9 cellular contexts compared by ENCODE assay signal in genomic region chr16:81497690-81498089, GRCh38. TPM values are rescaled to one million over a fixed set of nuclear protein-coding genes. Genes with fewer than 3 reads are reported as not detected.
A peak's percentile ranks its signal among the peaks of the same experiment; 100 is the strongest.
DNase-seq lines count a peak whose midpoint lies in the region; ATAC-seq and TF ChIP-seq lines count a peak whose summit lies in the region.
"Had no signal": no experiment of that assay in that cellular context is flagged by ENCODE, and none has a peak within 500 bp of the region (broad histone marks: within the 10 kb centered on the region; RNA-seq: fewer than 3 reads in every experiment).

No MANE protein-coding gene starts in this region.

- DNase-seq in activated naive CD4-positive, alpha-beta T cell treated with anti-CD3 and anti-CD28 coated beads, Interleukin-2, amount 10 ng/mL, durations not matched to agents 7 days and 5 days = peak; percentile 45
- no peak for DNase-seq in activated naive CD4-positive, alpha-beta T cell treated with Interleukin-2 at 50 U/mL for 16 hours
- DNase-seq in dorsolateral prefrontal cortex = peak in 1 of 10 donors; percentile 37
- peak in 6 of 49 donors; percentile 13 to 32 (median 24) for DNase-seq in substantia nigra (lab: John Stamatoyannopoulos, UW)
- DNase-seq in MM.1S = no peak
- no peak for DNase-seq in SHP77 treated with DMSO at 0.1 percent for 48 hours (lab: John Stamatoyannopoulos, UW)
- no peak for DNase-seq in NCI-H82 (lab: John Stamatoyannopoulos, UW)
- DNase-seq: MG63 had no signal

- H3K36me3 Mint-ChIP-seq in activated naive CD4-positive, alpha-beta T cell treated with anti-CD3 and anti-CD28 coated beads, Interleukin-2, amount 10 ng/mL, durations not matched to agents 7 days and 5 days = no peaks in the 10 kb centered on the region

- no peak overlapping the region for H3K4me2 ChIP-seq in MM.1S (ENCODE audit: low read depth, low read length)

- H3K4me1 Mint-ChIP-seq in activated naive CD4-positive, alpha-beta T cell treated with anti-CD3 and anti-CD28 coated beads, Interleukin-2, amount 10 ng/mL, durations not matched to agents 7 days and 5 days = peaks cover 40% of the 10 kb centered on the region

- no peak overlapping the region for H3K4me3 Mint-ChIP-seq in activated naive CD4-positive, alpha-beta T cell treated with anti-CD3 and anti-CD28 coated beads, Interleukin-2, amount 10 ng/mL, durations not matched to agents 7 days and 5 days

- H3K9me3 ChIP-seq in MM.1S (replicated peaks; ENCODE audit: insufficient read depth, low read length) = no peaks in the 10 kb centered on the region
- H3K9me3 ChIP-seq: MG63 had no signal

- TF ChIP-seq CTCF in dorsolateral prefrontal cortex (IDR thresholded peaks at IDR 0.05 in 54 of 56, conservative IDR thresholded peaks at IDR 0.05 in 2 of 56; ENCODE audit: low read depth in 1 of 56, partially characterized antibody in 56 of 56) (peak in 15 of 56 donors; percentile 6 to 39 (median 19)), MM.1S (IDR thresholded peaks at IDR 0.05; ENCODE audit: low read length) (no peak)

- CTCF ChIA-PET in activated naive CD4-positive, alpha-beta T cell treated with anti-CD3 and anti-CD28 coated beads, Interleukin-2, amount 10 ng/mL, durations not matched to agents 7 days and 5 days (lab: Charles Lee) = interaction anchor here (1.0 kb wide), 1 partner anchor 8 kb away, joined by 3 read pairs; no protein-coding TSS in a partner anchor

- H3K79me2 ChIP-seq in MM.1S (ENCODE audit: low read length) = no peaks in the 10 kb centered on the region

- no peaks in the 10 kb centered on the region for H3K27me3 Mint-ChIP-seq in activated naive CD4-positive, alpha-beta T cell treated with anti-CD3 and anti-CD28 coated beads, Interleukin-2, amount 10 ng/mL, durations not matched to agents 7 days and 5 days

- H3K9me2 ChIP-seq in MM.1S (replicated peaks; ENCODE audit: insufficient read depth, low read length) = no peaks in the 10 kb centered on the region

- peak overlapping the region in 34 of 59 donors; percentile 1 to 60 (median 29) for H3K4me3 ChIP-seq in dorsolateral prefrontal cortex
- no peak overlapping the region for H3K4me3 ChIP-seq in MM.1S (ENCODE audit: low read length)
- H3K4me3 ChIP-seq: MG63 had no signal

- no peaks in the 10 kb centered on the region for H3K9me3 Mint-ChIP-seq in activated naive CD4-positive, alpha-beta T cell treated with anti-CD3 and anti-CD28 coated beads, Interleukin-2, amount 10 ng/mL, durations not matched to agents 7 days and 5 days

- ATAC-seq in HG03520 (IDR thresholded peaks at IDR 0.05; ENCODE audit: unreplicated experiment) = peak; percentile 61

- H3K9ac ChIP-seq in MM.1S (ENCODE audit: low read length) = no peak overlapping the region

- H3K27me3 ChIP-seq in dorsolateral prefrontal cortex = no peaks in the 10 kb centered on the region
- H3K27me3 ChIP-seq in MM.1S (replicated peaks; ENCODE audit: insufficient read depth, low read length) = no peaks in the 10 kb centered on the region
- H3K27me3 ChIP-seq: MG63 had no signal

- no peak overlapping the region for H3K27ac Mint-ChIP-seq in activated naive CD4-positive, alpha-beta T cell treated with anti-CD3 and anti-CD28 coated beads, Interleukin-2, amount 10 ng/mL, durations not matched to agents 7 days and 5 days

- no peaks in the 10 kb centered on the region for H3F3A ChIP-seq in MM.1S (ENCODE audit: insufficient read depth, low read length)

- H2AFZ ChIP-seq in MM.1S (ENCODE audit: low read length) = no peak overlapping the region

- no peaks in the 10 kb centered on the region for H4K20me1 ChIP-seq in MM.1S (ENCODE audit: insufficient read depth, low read length)

- H3K4me1 ChIP-seq in MM.1S (ENCODE audit: low read length) = no peaks in the 10 kb centered on the region

- no peaks in the 10 kb centered on the region for H3K36me3 ChIP-seq in MM.1S (replicated peaks; ENCODE audit: insufficient read depth, low read length)
- H3K36me3 ChIP-seq: MG63 had no signal

- intact Hi-C loops in dorsolateral prefrontal cortex (cut with DNase I) = no loop called here

- H3K27ac ChIP-seq in dorsolateral prefrontal cortex = peak overlapping the region in 8 of 59 donors; percentile 3 to 64 (median 20)
- peak overlapping the region; percentile 9 for H3K27ac ChIP-seq in substantia nigra (ENCODE audit: low read depth, low read length, poor library complexity, severe bottlenecking)
- H3K27ac ChIP-seq in MM.1S (ENCODE audit: low read length) = no peak overlapping the region

RNA-seq across cellular contexts. Expression of gene CMIP, which starts 53.1 kb away (rescaled TPM):
- total RNA-seq in dorsolateral prefrontal cortex = 100 to 1,000 TPM; 104 to 216 (median 159) TPM
